Comparison of ENCODE assay signal across 15 cellular contexts in the genomic region with DNA sequence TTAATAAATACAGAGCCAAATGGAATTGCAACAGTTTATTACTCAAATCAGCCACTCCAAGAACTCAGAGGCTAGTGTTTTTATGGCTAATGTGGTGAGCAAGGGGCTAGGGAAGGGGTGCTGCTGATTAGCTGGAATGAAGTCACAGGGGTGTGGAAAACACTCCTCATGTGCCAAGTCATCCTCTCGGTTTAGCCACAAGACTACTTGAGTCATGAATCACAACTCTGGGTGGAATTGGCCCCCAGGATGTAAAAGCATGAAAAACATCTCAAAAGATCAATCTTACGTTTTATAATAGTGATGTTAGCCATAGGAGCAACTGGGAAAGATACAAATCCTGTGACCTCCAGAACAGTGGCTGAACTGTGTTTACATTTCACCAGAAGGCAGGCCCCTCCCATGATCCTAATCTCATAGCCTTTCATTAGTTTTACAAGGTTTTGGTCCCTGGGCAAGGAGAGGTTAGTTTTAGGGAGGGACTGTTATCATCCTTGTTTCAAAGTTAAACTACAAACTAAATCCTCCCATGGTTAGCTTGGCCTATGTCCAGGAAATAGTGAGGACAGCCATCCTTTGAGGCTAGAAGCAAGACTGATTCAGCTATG.
DNase-seq lines count a peak whose midpoint lies in the region; ATAC-seq, FAIRE-seq and TF ChIP-seq lines count a peak whose summit lies in the region.
"Had no signal": no experiment of that assay in that cellular context is flagged by ENCODE, and none has a peak within 500 bp of the region (broad histone marks: within the 10 kb centered on the region; RNA-seq: fewer than 3 reads in every experiment).

No MANE protein-coding gene starts in this region.

- POLR2A ChIA-PET in endothelial cell of umbilical vein (lab: Charles Lee), result no interaction called here
- POLR2A ChIA-PET in activated CD8-positive, alpha-beta T cell treated with anti-CD3 and anti-CD28 coated beads for 36 hours (lab: Charles Lee), result no interaction called here

- no peaks in the 10 kb centered on the region for H3K79me2 ChIP-seq in endothelial cell of umbilical vein (ENCODE audit: control insufficient read depth, insufficient read depth, low read length)
- H3K79me2 ChIP-seq in osteoblast (ENCODE audit: insufficient read depth, low read length), result no peaks in the 10 kb centered on the region

- no peak overlapping the region for H3K4me3 Mint-ChIP-seq in activated CD8-positive, alpha-beta T cell treated with anti-CD3 and anti-CD28 coated beads for 36 hours

- BruUV-seq in endothelial cell of umbilical vein (replicated peaks; lab: Mats Ljungman, UMichigan), result no TSS peak

- peaks cover 2% of the 10 kb centered on the region for H3K9me3 Mint-ChIP-seq in activated CD8-positive, alpha-beta T cell treated with anti-CD3 and anti-CD28 coated beads for 36 hours

- TF ChIP-seq CTCF in endothelial cell of umbilical vein (IDR thresholded peaks at IDR 0.05; ENCODE audit: extremely low read depth in 1 of 2, insufficient read depth in 1 of 2, low read depth in 1 of 2, low read length in 2 of 2) (no peak), osteoblast (IDR thresholded peaks at IDR 0.05; ENCODE audit: extremely low read depth, low read depth, low read length) (no peak), GM10266 (IDR thresholded peaks at IDR 0.05; ENCODE audit: control insufficient read depth, insufficient read depth, low read depth, missing control alignments) (no peak)
- TF ChIP-seq CTCF in activated CD8-positive, alpha-beta T cell treated with anti-CD3 and anti-CD28 coated beads for 36 hours (IDR thresholded peaks at IDR 0.05), result no peak

- no peak overlapping the region for H3K27ac ChIP-seq in endothelial cell of umbilical vein (ENCODE audit: insufficient read depth, low read depth, low read length)
- peak overlapping the region; percentile 92 for H3K27ac ChIP-seq in osteoblast (ENCODE audit: low read depth, low read length)
- H3K27ac ChIP-seq: adrenal gland, HL-60, sigmoid colon had no signal

- H3K4me3 ChIP-seq in endothelial cell of umbilical vein (replicated peaks in 1 of 3; ENCODE audit: insufficient read depth in 1 of 3, low read depth in 1 of 3, low read length in 3 of 3), result no peak overlapping the region
- peak overlapping the region; percentile 27 for H3K4me3 ChIP-seq in osteoblast (ENCODE audit: insufficient read depth, low read length)
- H3K4me3 ChIP-seq: adrenal gland, lung, sigmoid colon had no signal

- TF ChIP-seq POLR2A in endothelial cell of umbilical vein (IDR thresholded peaks at IDR 0.05; ENCODE audit: low read depth, low read length), result no peak

- H3K4me2 ChIP-seq in endothelial cell of umbilical vein (ENCODE audit: insufficient read depth, low read length) (no peak overlapping the region), osteoblast (ENCODE audit: insufficient read depth, low read length) (peak overlapping the region; percentile 61)

- H3K4me1 ChIP-seq in endothelial cell of umbilical vein (ENCODE audit: control insufficient read depth, extremely low read depth, insufficient read depth, low read length) (peaks cover 10% of the 10 kb centered on the region), osteoblast (ENCODE audit: insufficient read depth, low read length) (peaks cover 39% of the 10 kb centered on the region)
- H3K4me1 ChIP-seq: adrenal gland, sigmoid colon had no signal

- H3K27me3 ChIP-seq in endothelial cell of umbilical vein (ENCODE audit: control insufficient read depth in 2 of 2, insufficient read depth in 2 of 2, low read length in 2 of 2) (no peaks in the 10 kb centered on the region), osteoblast (ENCODE audit: insufficient read depth, low read length) (no peaks in the 10 kb centered on the region)
- H3K27me3 ChIP-seq: adrenal gland, sigmoid colon had no signal

- H3K9ac ChIP-seq in endothelial cell of umbilical vein (replicated peaks; ENCODE audit: extremely low read depth, insufficient read depth, low read length), result no peak overlapping the region

- no peaks in the 10 kb centered on the region for H3K36me3 Mint-ChIP-seq in activated CD8-positive, alpha-beta T cell treated with anti-CD3 and anti-CD28 coated beads for 36 hours (ENCODE audit: low read depth)

- CTCF ChIA-PET in endothelial cell of umbilical vein (lab: Charles Lee), result interaction anchor here (1.1 to 1.6 kb wide), 3 partner anchors 12 to 20 kb away, joined by 3 to 6 read pairs (median 3); no protein-coding TSS in a partner anchor
- CTCF ChIA-PET in activated CD8-positive, alpha-beta T cell treated with anti-CD3 and anti-CD28 coated beads for 36 hours (lab: Charles Lee), result no interaction called here

- H3K9me3 ChIP-seq in endothelial cell of umbilical vein (replicated peaks; ENCODE audit: control insufficient read depth, insufficient read depth, low read length) (no peaks in the 10 kb centered on the region), osteoblast (ENCODE audit: low read depth, low read length) (no peaks in the 10 kb centered on the region)
- H3K9me3 ChIP-seq: adrenal gland, sigmoid colon had no signal

- dilution Hi-C loops in endothelial cell of umbilical vein (cut with MboI; ENCODE audit: extremely low pct_ligation_motif_present, low sequenced_read_pairs), result no loop called here

- no peaks in the 10 kb centered on the region for H3K4me1 Mint-ChIP-seq in activated CD8-positive, alpha-beta T cell treated with anti-CD3 and anti-CD28 coated beads for 36 hours (ENCODE audit: low read depth)

- no peak overlapping the region for H3K27ac Mint-ChIP-seq in activated CD8-positive, alpha-beta T cell treated with anti-CD3 and anti-CD28 coated beads for 36 hours

- ATAC-seq in activated CD8-positive, alpha-beta T cell treated with anti-CD3 and anti-CD28 coated beads for 36 hours, result no peak

- intact Hi-C loops in endothelial cell of umbilical vein (cut with micrococcal nuclease), result no loop called here
- intact Hi-C loops in activated CD8-positive, alpha-beta T cell treated with anti-CD3 and anti-CD28 coated beads for 36 hours (cut with micrococcal nuclease), result no loop called here

- H2AFZ ChIP-seq in endothelial cell of umbilical vein (ENCODE audit: low read depth, low read length) (no peak overlapping the region), osteoblast (ENCODE audit: low read length) (peak overlapping the region; percentile 52)

- H3K9me1 ChIP-seq in endothelial cell of umbilical vein (replicated peaks; ENCODE audit: control insufficient read depth, extremely low read depth, insufficient read depth, low read length), result no peaks in the 10 kb centered on the region

- H4K20me1 ChIP-seq in endothelial cell of umbilical vein (replicated peaks; ENCODE audit: control insufficient read depth, extremely low read depth, insufficient read depth, low read length), result no peaks in the 10 kb centered on the region
- H4K20me1 ChIP-seq in osteoblast (ENCODE audit: insufficient read depth, low read length), result no peaks in the 10 kb centered on the region

- no peaks in the 10 kb centered on the region for H3K27me3 Mint-ChIP-seq in activated CD8-positive, alpha-beta T cell treated with anti-CD3 and anti-CD28 coated beads for 36 hours

- H3K36me3 ChIP-seq in endothelial cell of umbilical vein (ENCODE audit: control insufficient read depth in 2 of 2, extremely low read depth in 1 of 2, insufficient read depth in 2 of 2, low read length in 2 of 2) (no peaks in the 10 kb centered on the region), osteoblast (ENCODE audit: insufficient read depth, low read length) (no peaks in the 10 kb centered on the region)
- H3K36me3 ChIP-seq: adrenal gland, sigmoid colon had no signal

- no peak for FAIRE-seq in endothelial cell of umbilical vein (lab: Jason Lieb, UNC)
- FAIRE-seq: frontal cortex had no signal

- DNase-seq in EL (peak; percentile 92), OCI-M1 (lab: John Stamatoyannopoulos, UW) (peak; percentile 59), endothelial cell of umbilical vein (ENCODE audit: low read depth, low spot score) (peak; percentile 24), osteoblast (ENCODE audit: insufficient read length, low spot score, missing footprints) (peak; percentile 85), COLO668 (lab: John Stamatoyannopoulos, UW; ENCODE audit: unreplicated experiment) (no peak), GM10266 (ENCODE audit: extremely low spot score) (no peak), C1 segment of cervical spinal cord (lab: John Stamatoyannopoulos, UW) (no peak)
- no peak for DNase-seq in activated CD8-positive, alpha-beta T cell treated with anti-CD3 and anti-CD28 coated beads for 36 hours
- DNase-seq: adrenal gland, DMS 273 treated with DMSO at 0.1 percent for 48 hours, NCI-H2171, sigmoid colon had no signal

TF ChIP-seq in endothelial cell of umbilical vein, 7 proteins besides CTCF, POLR2A, EP300 and RAD21:
- TF ChIP-seq FOS (IDR thresholded peaks at IDR 0.05; ENCODE audit: borderline replicate concordance, insufficient read depth, low read length) (peak; percentile 41), GATA2 (IDR thresholded peaks at IDR 0.05; ENCODE audit: insufficient read depth, insufficient read length, low read depth, low read length) (peak; percentile 9)
- TF ChIP-seq, protein P1, sequence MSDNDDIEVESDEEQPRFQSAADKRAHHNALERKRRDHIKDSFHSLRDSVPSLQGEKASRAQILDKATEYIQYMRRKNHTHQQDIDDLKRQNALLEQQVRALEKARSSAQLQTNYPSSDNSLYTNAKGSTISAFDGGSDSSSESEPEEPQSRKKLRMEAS (IDR thresholded peaks at IDR 0.05; ENCODE audit: insufficient read depth, insufficient read length), result no peak

Comparison
In these comparisons a context has a peak if more than half of its experiments do, and no peak if none do; other contexts are left out.
1. DNase-seq: peak in EL (single experiment), OCI-M1 (single experiment), endothelial cell of umbilical vein (single experiment) and osteoblast (single experiment); none in COLO668 (single experiment), GM10266 (single experiment), C1 segment of cervical spinal cord (0 of 14) and activated CD8-positive, alpha-beta T cell treated with anti-CD3 and anti-CD28 coated beads for 36 hours (single experiment).